ENCODE assay signal across 8 cellular contexts in the genomic region with DNA sequence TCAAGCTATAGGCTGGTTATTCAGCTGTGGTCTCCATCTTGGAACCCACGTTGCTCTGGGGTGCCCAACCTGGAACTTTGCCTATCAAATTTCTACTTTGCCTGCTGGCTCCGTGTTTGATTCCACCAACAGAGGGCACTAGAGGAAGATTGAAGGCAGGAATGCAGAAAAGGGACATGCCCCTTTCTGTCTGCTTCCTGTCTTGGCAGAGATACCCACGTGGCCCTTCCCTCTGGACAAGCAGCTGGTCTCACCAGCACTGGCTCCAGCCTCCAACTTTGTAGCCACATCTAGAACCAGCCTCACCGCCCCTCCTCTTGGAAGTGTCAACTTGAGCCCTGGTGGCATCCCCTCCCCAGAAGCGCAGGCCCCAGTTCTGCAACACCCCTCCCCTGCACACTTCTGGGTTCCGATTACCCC. TPM values are rescaled to one million over a fixed set of nuclear protein-coding genes. Genes with fewer than 3 reads are reported as not detected.
DNase-seq lines count a peak whose midpoint lies in the region; ATAC-seq and TF ChIP-seq lines count a peak whose summit lies in the region.

No MANE protein-coding gene starts in this region.

- H4K20me1 ChIP-seq in osteoblast (ENCODE audit: insufficient read depth, low read length): no peaks in the 10 kb centered on the region

- H3K4me3 ChIP-seq in AG09309 (ENCODE audit: control insufficient read depth, low read depth, low read length): no peak overlapping the region
- no peak overlapping the region for H3K4me3 ChIP-seq in H7 (ENCODE audit: insufficient read depth, low read depth, low read length)
- no peak overlapping the region for H3K4me3 ChIP-seq in osteoblast (ENCODE audit: insufficient read depth, low read length)

- H2AFZ ChIP-seq in osteoblast (ENCODE audit: low read length): peak overlapping the region; percentile 78

- peaks cover 3% of the 10 kb centered on the region for H3K4me1 ChIP-seq in osteoblast (ENCODE audit: insufficient read depth, low read length)

- no peaks in the 10 kb centered on the region for H3K36me3 ChIP-seq in H7 (replicated peaks; ENCODE audit: control insufficient read depth, insufficient read depth, low read length)
- no peaks in the 10 kb centered on the region for H3K36me3 ChIP-seq in osteoblast (ENCODE audit: insufficient read depth, low read length)

- H3K4me2 ChIP-seq in osteoblast (ENCODE audit: insufficient read depth, low read length): no peak overlapping the region

- DNase-seq in AG09309 (ENCODE audit: low read depth) (no peak), H7 (peak; percentile 28), NOMO-1 treated with DMSO at 0.1 percent for 48 hours (lab: John Stamatoyannopoulos, UW; ENCODE audit: unreplicated experiment) (peak; percentile 35), fibroblast of gingiva (ENCODE audit: low read depth) (peak; percentile 32), osteoblast (ENCODE audit: insufficient read length, low spot score, missing footprints) (peak; percentile 68)
- DNase-seq in activated CD8-positive, alpha-beta memory T cell treated with anti-CD3 and anti-CD28 coated beads for 24 hours: peak; percentile 85

- no peaks in the 10 kb centered on the region for H3K79me2 ChIP-seq in osteoblast (ENCODE audit: insufficient read depth, low read length)

- no peaks in the 10 kb centered on the region for H3K27me3 ChIP-seq in H7 (ENCODE audit: control insufficient read depth, insufficient read depth, low read length)
- H3K27me3 ChIP-seq in osteoblast (ENCODE audit: insufficient read depth, low read length): no peaks in the 10 kb centered on the region

- ATAC-seq in GM18867 (IDR thresholded peaks at IDR 0.05; ENCODE audit: unreplicated experiment) (no peak), GM21717 (IDR thresholded peaks at IDR 0.05; ENCODE audit: unreplicated experiment) (no peak)

- no peaks in the 10 kb centered on the region for H3K9me3 ChIP-seq in osteoblast (ENCODE audit: low read depth, low read length)

- TF ChIP-seq CTCF in AG09309 (IDR thresholded peaks at IDR 0.05; ENCODE audit: control insufficient read depth, insufficient read depth, low read depth, low read length, missing control alignments) (peak; percentile 43), osteoblast (IDR thresholded peaks at IDR 0.05; ENCODE audit: extremely low read depth, low read depth, low read length) (peak; percentile 63)

- H3K27ac ChIP-seq in osteoblast (ENCODE audit: low read depth, low read length): no peak overlapping the region

RNA-seq across cellular contexts. Expression of a gene that starts 52.1 kb away (rescaled TPM):
- total RNA-seq in H7 (2014; rRNA removed; shearing (Covaris generic)): 2.0 and 2.3 TPM in 2 replicates
- 4.3 and 5.0 TPM in 2 replicates for total RNA-seq in osteoblast
